In the genomic region with DNA sequence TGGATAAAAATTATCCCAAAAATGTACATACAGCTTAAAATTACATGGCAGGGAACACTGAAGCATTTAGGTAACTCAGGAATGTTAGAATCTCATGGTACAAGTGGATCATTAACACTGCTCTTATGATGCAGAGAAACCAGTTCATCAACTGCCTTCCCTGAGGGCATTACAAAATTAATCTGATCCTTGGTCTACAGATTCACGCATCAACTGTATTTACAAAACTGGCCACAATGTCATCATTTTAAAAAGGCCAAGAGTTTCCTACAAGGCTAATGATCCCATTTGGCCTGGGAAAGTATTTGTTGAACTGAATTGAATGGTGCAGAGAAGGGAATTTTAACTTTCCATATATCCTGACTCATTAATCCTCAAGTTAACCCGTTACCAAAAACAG, we compare ENCODE assay signal across 19 cellular contexts.
A peak's percentile ranks its signal among the peaks of the same experiment; 100 is the strongest.
DNase-seq lines count a peak whose midpoint lies in the region; ATAC-seq and TF ChIP-seq lines count a peak whose summit lies in the region.
"Had no signal": no experiment of that assay in that cellular context is flagged by ENCODE, and none has a peak within 500 bp of the region (broad histone marks: within the 10 kb centered on the region; RNA-seq: fewer than 3 reads in every experiment).

No MANE protein-coding gene starts in this region.

- CTCF ChIA-PET in SK-N-SH (lab: Yijun Ruan, JAX): no interaction called here

- H3K4me3 Mint-ChIP-seq in HFFc6: no peak overlapping the region
- H3K4me3 Mint-ChIP-seq: activated naive CD4-positive, alpha-beta T cell treated with anti-CD3 and anti-CD28 coated beads, Interleukin-2, amount 50 U/mL, for 24 hours; CD8-positive, alpha-beta T cell; dendritic cell treated with granulocyte-macrophage colony-stimulating factor and Interleukin-4, amounts not matched to agents 40 ng/mL and 50 ng/mL, for 4 days; mesothelial cell of epicardium; stimulated activated naive CD8-positive, alpha-beta T cell treated with anti-CD3 and anti-CD28 coated beads, Interleukin-15, amount 100 ng/mL, for 72 hours had no signal

- H3K4me1 ChIP-seq in SK-N-SH (ENCODE audit: control insufficient read depth in 1 of 2, insufficient read depth in 2 of 2, low read depth in 1 of 2, low read length in 1 of 2) (peaks cover 6 to 9% of the 10 kb centered on the region in 2 experiments; a peak in 2 of 4 replicates), gastrocnemius medialis (peaks cover 0 to 6% of the 10 kb centered on the region in 2 donors)

- no peak overlapping the region for H3K9ac ChIP-seq in SK-N-SH

- intact Hi-C loops in gastrocnemius medialis (cut with DNase I; ENCODE audit: low total_unique reads): no loop called here

- H3K27me3 ChIP-seq in SK-N-SH (ENCODE audit: insufficient read depth) (no peaks in the 10 kb centered on the region), gastrocnemius medialis (no peaks in the 10 kb centered on the region)
- H3K27me3 ChIP-seq: brain microvascular endothelial cell had no signal

- no peaks in the 10 kb centered on the region for H3K9me2 ChIP-seq in SK-N-SH

- no peak for ATAC-seq in gastrocnemius medialis
- ATAC-seq: CD8-positive, alpha-beta T cell; stimulated activated naive CD8-positive, alpha-beta T cell treated with anti-CD3 and anti-CD28 coated beads, Interleukin-15, amount 100 ng/mL, for 72 hours had no signal

- H3K27ac ChIP-seq in 22Rv1 (peak overlapping the region; percentile 59), VCaP (peak overlapping the region; percentile 75), SK-N-SH (ENCODE audit: low read depth in 2 of 2, low read length in 1 of 2) (no peak overlapping the region), gastrocnemius medialis (no peak overlapping the region)
- H3K27ac ChIP-seq: brain microvascular endothelial cell had no signal

- no peak overlapping the region for H3K4me3 ChIP-seq in SK-N-SH (ENCODE audit: low read depth in 2 of 2, low read length in 1 of 2)
- no peak overlapping the region for H3K4me3 ChIP-seq in gastrocnemius medialis

- H3K4me1 Mint-ChIP-seq in HFFc6 (ENCODE audit: low read depth): peaks cover 41% of the 10 kb centered on the region

- no peak for TF ChIP-seq EP300 in SK-N-SH (IDR thresholded peaks at IDR 0.05; ENCODE audit: borderline replicate concordance in 1 of 2, low read depth in 1 of 2, low read length in 1 of 2)

- H3K27me3 Mint-ChIP-seq in HFFc6 (ENCODE audit: insufficient read depth): peaks cover 4% of the 10 kb centered on the region; the same call in 1 of the 2 replicates
- H3K27me3 Mint-ChIP-seq: activated naive CD4-positive, alpha-beta T cell treated with anti-CD3 and anti-CD28 coated beads, Interleukin-2, amount 50 U/mL, for 24 hours; dendritic cell treated with granulocyte-macrophage colony-stimulating factor and Interleukin-4, amounts not matched to agents 40 ng/mL and 50 ng/mL, for 4 days; stimulated activated naive CD8-positive, alpha-beta T cell treated with anti-CD3 and anti-CD28 coated beads, Interleukin-15, amount 100 ng/mL, for 72 hours had no signal

- no peak for TF ChIP-seq POLR2A in gastrocnemius medialis (IDR thresholded peaks at IDR 0.05)

- peak overlapping the region; percentile 2; the same call in 1 of the 2 replicates for H3K27ac Mint-ChIP-seq in HFFc6
- H3K27ac Mint-ChIP-seq: activated naive CD4-positive, alpha-beta T cell treated with anti-CD3 and anti-CD28 coated beads, Interleukin-2, amount 50 U/mL, for 24 hours; CD8-positive, alpha-beta T cell; dendritic cell treated with granulocyte-macrophage colony-stimulating factor and Interleukin-4, amounts not matched to agents 40 ng/mL and 50 ng/mL, for 4 days; mesothelial cell of epicardium had no signal

- in situ Hi-C loops in gastrocnemius medialis (cut with MboI; ENCODE audit: low sequenced_read_pairs in 4 of 4): no loop called here

- no peak overlapping the region for H3K4me2 ChIP-seq in SK-N-SH

- DNase-seq in HFFc6 (no peak), kidney glomerular epithelial cell (lab: John Stamatoyannopoulos, UW) (peak; percentile 8), HCEC 1CT (no peak), SK-N-SH (no peak), gastrocnemius medialis (no peak), NOMO-1 (lab: John Stamatoyannopoulos, UW; ENCODE audit: unreplicated experiment in 2 of 2) (no peak)
- DNase-seq: activated T-cell treated with anti-CD3 and anti-CD28 coated beads, Interleukin-2, amount 50 U/mL, for 1 hour; brain microvascular endothelial cell; CD8-positive, alpha-beta T cell; head of caudate nucleus; NCI-H1436 treated with DMSO at 0.1 percent for 48 hours; OCI-M1; stimulated activated CD4-positive, alpha-beta T cell treated with anti-CD3 and anti-CD28 coated beads, Interleukin-15, amount 100 ng/mL, for 24 hours; stimulated activated naive CD8-positive, alpha-beta T cell treated with anti-CD3 and anti-CD28 coated beads, Interleukin-15, amount 100 ng/mL, for 72 hours had no signal

- H3F3A ChIP-seq in SK-N-SH (replicated peaks; ENCODE audit: insufficient read depth): no peaks in the 10 kb centered on the region

- H4K20me1 ChIP-seq in SK-N-SH (ENCODE audit: insufficient read depth): no peaks in the 10 kb centered on the region

- WGBS in SK-N-SH (ENCODE audit: low lambda C conversion rate): 90% methylated on average over 2 of the region's 2 CpGs

- peaks cover 68% of the 10 kb centered on the region for H3K79me2 ChIP-seq in SK-N-SH (ENCODE audit: insufficient read depth)

- TF ChIP-seq RAD21 in SK-N-SH (IDR thresholded peaks at IDR 0.05; ENCODE audit: low read length): no peak

- H3K36me3 Mint-ChIP-seq in HFFc6 (ENCODE audit: low read depth): peaks cover 36% of the 10 kb centered on the region
- H3K36me3 Mint-ChIP-seq: mesothelial cell of epicardium had no signal

- H3K9me3 ChIP-seq in SK-N-SH (no peaks in the 10 kb centered on the region), gastrocnemius medialis (no peaks in the 10 kb centered on the region)

- POLR2A ChIA-PET in SK-N-SH (lab: Yijun Ruan, JAX): no interaction called here

- no peak for TF ChIP-seq CTCF in 22Rv1 (IDR thresholded peaks at IDR 0.05)
- no peak for TF ChIP-seq CTCF in HFFc6 (IDR thresholded peaks at IDR 0.05)
- no peak for TF ChIP-seq CTCF in VCaP (conservative IDR thresholded peaks at IDR 0.05)
- TF ChIP-seq CTCF in SK-N-SH (IDR thresholded peaks at IDR 0.05): no peak
- TF ChIP-seq CTCF in gastrocnemius medialis (IDR thresholded peaks at IDR 0.05 in 4 of 5, conservative IDR thresholded peaks at IDR 0.05 in 1 of 5): no peak

- H3K36me3 ChIP-seq in SK-N-SH (replicated peaks in 1 of 2; ENCODE audit: control insufficient read depth in 1 of 2, insufficient read depth in 2 of 2, low read length in 1 of 2) (peaks cover 7 to 9% of the 10 kb centered on the region in 2 experiments), gastrocnemius medialis (no peaks in the 10 kb centered on the region)

- no peak overlapping the region for H2AFZ ChIP-seq in SK-N-SH (ENCODE audit: low read depth)

- no peaks in the 10 kb centered on the region for H3K9me3 Mint-ChIP-seq in HFFc6
- H3K9me3 Mint-ChIP-seq: activated naive CD4-positive, alpha-beta T cell treated with anti-CD3 and anti-CD28 coated beads, Interleukin-2, amount 50 U/mL, for 24 hours; CD8-positive, alpha-beta T cell; dendritic cell treated with granulocyte-macrophage colony-stimulating factor and Interleukin-4, amounts not matched to agents 40 ng/mL and 50 ng/mL, for 4 days; mesothelial cell of epicardium; stimulated activated naive CD8-positive, alpha-beta T cell treated with anti-CD3 and anti-CD28 coated beads, Interleukin-15, amount 100 ng/mL, for 72 hours had no signal

TF ChIP-seq in SK-N-SH, 30 proteins besides CTCF, POLR2A, EP300 and RAD21 (continues in another document):
- TF ChIP-seq, protein P1, sequence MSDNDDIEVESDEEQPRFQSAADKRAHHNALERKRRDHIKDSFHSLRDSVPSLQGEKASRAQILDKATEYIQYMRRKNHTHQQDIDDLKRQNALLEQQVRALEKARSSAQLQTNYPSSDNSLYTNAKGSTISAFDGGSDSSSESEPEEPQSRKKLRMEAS (IDR thresholded peaks at IDR 0.05; ENCODE audit: low read depth): no peak
- TF ChIP-seq TEAD4 (IDR thresholded peaks at IDR 0.05; ENCODE audit: borderline replicate concordance, insufficient read depth) (no peak), TAF1 (IDR thresholded peaks at IDR 0.05; ENCODE audit: borderline replicate concordance, low read depth, low read length) (no peak), MXI1 (IDR thresholded peaks at IDR 0.05; ENCODE audit: low read depth, low read length) (no peak), GABPA (IDR thresholded peaks at IDR 0.05; ENCODE audit: low read depth) (no peak), GATA2 (CRISPR knock-in tag; IDR thresholded peaks at IDR 0.05) (no peak), YY1 (IDR thresholded peaks at IDR 0.05; ENCODE audit: low read depth) (no peak)
- TF ChIP-seq, protein P2, sequence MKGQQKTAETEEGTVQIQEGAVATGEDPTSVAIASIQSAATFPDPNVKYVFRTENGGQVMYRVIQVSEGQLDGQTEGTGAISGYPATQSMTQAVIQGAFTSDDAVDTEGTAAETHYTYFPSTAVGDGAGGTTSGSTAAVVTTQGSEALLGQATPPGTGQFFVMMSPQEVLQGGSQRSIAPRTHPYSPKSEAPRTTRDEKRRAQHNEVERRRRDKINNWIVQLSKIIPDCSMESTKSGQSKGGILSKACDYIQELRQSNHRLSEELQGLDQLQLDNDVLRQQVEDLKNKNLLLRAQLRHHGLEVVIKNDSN (IDR thresholded peaks at IDR 0.05; ENCODE audit: borderline replicate concordance, low read depth): no peak
- TF ChIP-seq, protein P3, sequence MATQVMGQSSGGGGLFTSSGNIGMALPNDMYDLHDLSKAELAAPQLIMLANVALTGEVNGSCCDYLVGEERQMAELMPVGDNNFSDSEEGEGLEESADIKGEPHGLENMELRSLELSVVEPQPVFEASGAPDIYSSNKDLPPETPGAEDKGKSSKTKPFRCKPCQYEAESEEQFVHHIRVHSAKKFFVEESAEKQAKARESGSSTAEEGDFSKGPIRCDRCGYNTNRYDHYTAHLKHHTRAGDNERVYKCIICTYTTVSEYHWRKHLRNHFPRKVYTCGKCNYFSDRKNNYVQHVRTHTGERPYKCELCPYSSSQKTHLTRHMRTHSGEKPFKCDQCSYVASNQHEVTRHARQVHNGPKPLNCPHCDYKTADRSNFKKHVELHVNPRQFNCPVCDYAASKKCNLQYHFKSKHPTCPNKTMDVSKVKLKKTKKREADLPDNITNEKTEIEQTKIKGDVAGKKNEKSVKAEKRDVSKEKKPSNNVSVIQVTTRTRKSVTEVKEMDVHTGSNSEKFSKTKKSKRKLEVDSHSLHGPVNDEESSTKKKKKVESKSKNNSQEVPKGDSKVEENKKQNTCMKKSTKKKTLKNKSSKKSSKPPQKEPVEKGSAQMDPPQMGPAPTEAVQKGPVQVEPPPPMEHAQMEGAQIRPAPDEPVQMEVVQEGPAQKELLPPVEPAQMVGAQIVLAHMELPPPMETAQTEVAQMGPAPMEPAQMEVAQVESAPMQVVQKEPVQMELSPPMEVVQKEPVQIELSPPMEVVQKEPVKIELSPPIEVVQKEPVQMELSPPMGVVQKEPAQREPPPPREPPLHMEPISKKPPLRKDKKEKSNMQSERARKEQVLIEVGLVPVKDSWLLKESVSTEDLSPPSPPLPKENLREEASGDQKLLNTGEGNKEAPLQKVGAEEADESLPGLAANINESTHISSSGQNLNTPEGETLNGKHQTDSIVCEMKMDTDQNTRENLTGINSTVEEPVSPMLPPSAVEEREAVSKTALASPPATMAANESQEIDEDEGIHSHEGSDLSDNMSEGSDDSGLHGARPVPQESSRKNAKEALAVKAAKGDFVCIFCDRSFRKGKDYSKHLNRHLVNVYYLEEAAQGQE (IDR thresholded peaks at IDR 0.05; ENCODE audit: low read depth, low read length): no peak

Comparison
In these comparisons a context has a peak if more than half of its experiments do, and no peak if none do; other contexts are left out.
1. H3K27ac ChIP-seq: peak in 22Rv1 (single experiment) and VCaP (single experiment); none in SK-N-SH (0 of 2) and gastrocnemius medialis (0 of 4).